Comparison of ENCODE assay signal across 13 cellular contexts in genomic region chr2:65918760-65919187, GRCh38.
DNase-seq lines count a peak whose midpoint lies in the region; ATAC-seq and TF ChIP-seq lines count a peak whose summit lies in the region.
"Had no signal": no experiment of that assay in that cellular context is flagged by ENCODE, and none has a peak within 500 bp of the region (broad histone marks: within the 10 kb centered on the region; RNA-seq: fewer than 3 reads in every experiment).

No MANE protein-coding gene starts in this region.

- POLR2A ChIA-PET in A673 (lab: Charles Lee; ENCODE audit: low non-redundant PET) = no interaction called here
- POLR2A ChIA-PET in Panc1 (lab: Charles Lee) = no interaction called here

- no peak overlapping the region for H2AFZ ChIP-seq in GM23338

- no peaks in the 10 kb centered on the region for H3F3A ChIP-seq in GM23338 (replicated peaks; ENCODE audit: low read depth)

- CTCF ChIA-PET in A673 (lab: Charles Lee) (no interaction called here), Panc1 (lab: Charles Lee) (no interaction called here)

- peak; percentile 56 for ATAC-seq in GM23338
- ATAC-seq in Panc1 = no peak
- ATAC-seq in GM18498 (IDR thresholded peaks at IDR 0.05; ENCODE audit: unreplicated experiment) = no peak
- ATAC-seq: natural killer cell treated with Interleukin-12 subunit alpha and Interleukin-12 subunit beta and Interleukin-15 and Interleukin-18, amount 100 ng/mL, for 72 hours had no signal

- H3K9me3 ChIP-seq in A673 (ENCODE audit: low read depth, low read length, poor library complexity, severe bottlenecking) (no peaks in the 10 kb centered on the region), Panc1 (ENCODE audit: control insufficient read depth, insufficient read depth, low read depth, low read length) (no peaks in the 10 kb centered on the region)

- BruUV-seq in A673 (replicated peaks; lab: Mats Ljungman, UMichigan) (no TSS peak), Panc1 (replicated peaks; lab: Mats Ljungman, UMichigan) (no TSS peak)

- H3K4me1 ChIP-seq in A673 (ENCODE audit: insufficient read depth, low read length, poor library complexity, severe bottlenecking) (peaks cover 18% of the 10 kb centered on the region), GM23338 (ENCODE audit: insufficient read depth) (no peaks in the 10 kb centered on the region; the same call in 1 of the 2 replicates), Panc1 (ENCODE audit: control insufficient read depth, insufficient read depth, low read length) (no peaks in the 10 kb centered on the region)

- no peaks in the 10 kb centered on the region; the same call in 1 of the 2 replicates for H3K9me2 ChIP-seq in GM23338 (ENCODE audit: insufficient read depth)

- H3K27me3 Mint-ChIP-seq in GM23338 (ENCODE audit: insufficient read depth, low read depth, poor library complexity) = no peaks in the 10 kb centered on the region
- H3K27me3 Mint-ChIP-seq: natural killer cell treated with Interleukin-12 subunit alpha and Interleukin-12 subunit beta and Interleukin-15 and Interleukin-18, amount 100 ng/mL, for 72 hours had no signal

- H4K20me1 ChIP-seq in GM23338 (replicated peaks; ENCODE audit: insufficient read depth) = no peaks in the 10 kb centered on the region

- no peak overlapping the region for H3K4me3 Mint-ChIP-seq in GM23338
- H3K4me3 Mint-ChIP-seq: natural killer cell treated with Interleukin-12 subunit alpha and Interleukin-12 subunit beta and Interleukin-15 and Interleukin-18, amount 100 ng/mL, for 72 hours had no signal

- H3K4me2 ChIP-seq in GM23338 = no peak overlapping the region

- H3K79me2 ChIP-seq in GM23338 (replicated peaks; ENCODE audit: insufficient read depth) = no peaks in the 10 kb centered on the region

- intact Hi-C loops in A673 (cut with micrococcal nuclease; ENCODE audit: unreplicated experiment) = no loop called here
- intact Hi-C loops in Panc1 (cut with micrococcal nuclease; ENCODE audit: unreplicated experiment) = no loop called here

- no peaks in the 10 kb centered on the region for H3K9me3 Mint-ChIP-seq in GM23338
- H3K9me3 Mint-ChIP-seq: activated T-helper 2 cell treated with anti-CD3 and anti-CD28 coated beads, Interferon-gamma antibody, Interleukin-2, Interleukin-4, amounts not matched to agents 10 μg/mL and 5 μg/mL and 100 μg/mL, durations not matched to agents 14 hours and 24 hours and 36 hours; natural killer cell treated with Interleukin-12 subunit alpha and Interleukin-12 subunit beta and Interleukin-15 and Interleukin-18, amount 100 ng/mL, for 72 hours had no signal

- H3K27ac Mint-ChIP-seq in GM23338 = no peak overlapping the region
- H3K27ac Mint-ChIP-seq: activated T-helper 2 cell treated with anti-CD3 and anti-CD28 coated beads, Interferon-gamma antibody, Interleukin-2, Interleukin-4, amounts not matched to agents 10 μg/mL and 5 μg/mL and 100 μg/mL, durations not matched to agents 14 hours and 24 hours and 36 hours; natural killer cell treated with Interleukin-12 subunit alpha and Interleukin-12 subunit beta and Interleukin-15 and Interleukin-18, amount 100 ng/mL, for 72 hours had no signal

- in situ Hi-C loops in Panc1 (cut with HindIII; ENCODE audit: low pct_unique_long_range_greater_than_20kb, low sequenced_read_pairs) = no loop called here

- no peaks in the 10 kb centered on the region for H3K36me3 Mint-ChIP-seq in GM23338 (ENCODE audit: low read depth)
- H3K36me3 Mint-ChIP-seq: natural killer cell treated with Interleukin-12 subunit alpha and Interleukin-12 subunit beta and Interleukin-15 and Interleukin-18, amount 100 ng/mL, for 72 hours had no signal

- H3K27me3 ChIP-seq in A673 (replicated peaks; ENCODE audit: insufficient read depth, low read depth, low read length, poor library complexity) = no peaks in the 10 kb centered on the region
- H3K27me3 ChIP-seq in GM23338 (ENCODE audit: insufficient read depth) = no peaks in the 10 kb centered on the region
- H3K27me3 ChIP-seq in Panc1 (ENCODE audit: control insufficient read depth, insufficient read depth, low read length) = no peaks in the 10 kb centered on the region; the same call in 1 of the 2 replicates

- H3K4me3 ChIP-seq in A673 (ENCODE audit: low read depth, low read length, poor library complexity, severe bottlenecking) (no peak overlapping the region), GM23338 (no peak overlapping the region), Panc1 (ENCODE audit: low read depth in 2 of 2, low read length in 2 of 2) (no peak overlapping the region)
- H3K4me3 ChIP-seq: lung had no signal

- H3K36me3 ChIP-seq in A673 (ENCODE audit: insufficient read depth, low read length, poor library complexity, severe bottlenecking) (no peaks in the 10 kb centered on the region), GM23338 (ENCODE audit: insufficient read depth) (no peaks in the 10 kb centered on the region), Panc1 (ENCODE audit: control insufficient read depth, insufficient read depth, low read length) (no peaks in the 10 kb centered on the region)

- H3K4me1 Mint-ChIP-seq in GM23338 = peaks cover 5% of the 10 kb centered on the region

- peak; percentile 39 for TF ChIP-seq CTCF in A673 (conservative IDR thresholded peaks at IDR 0.05; ENCODE audit: low read depth, low read length)
- peak; percentile 56 to 64 for TF ChIP-seq CTCF in GM23338 (conservative IDR thresholded peaks at IDR 0.05; ENCODE audit: low read depth in 2 of 2)
- peak; percentile 13; the same call in 1 of the 2 replicates for TF ChIP-seq CTCF in Panc1 (IDR thresholded peaks at IDR 0.05)

- H3K27ac ChIP-seq in A673 (ENCODE audit: low read depth, low read length, poor library complexity, severe bottlenecking) (no peak overlapping the region), GM23338 (ENCODE audit: low read depth) (no peak overlapping the region), Panc1 (ENCODE audit: low read length) (no peak overlapping the region)

- DNase-seq in A673 (ENCODE audit: low spot score) (no peak), GM23338 (ENCODE audit: low spot score) (peak; percentile 41), Panc1 (ENCODE audit: low read depth, low spot score) (no peak), left kidney (ENCODE audit: low read depth, low spot score) (peak; percentile 79), NCI-H1436 treated with DMSO at 0.1 percent for 48 hours (lab: John Stamatoyannopoulos, UW) (no peak), NCI-H1436 (lab: John Stamatoyannopoulos, UW) (no peak)
- DNase-seq in NK-92 treated with Interleukin-12 subunit alpha and Interleukin-12 subunit beta, amount 100 ng/mL, for 24 hours (lab: John Stamatoyannopoulos, UW) = no peak
- DNase-seq: activated CD8-positive, alpha-beta memory T cell treated with anti-CD3 and anti-CD28 coated beads for 24 hours; cerebellar nuclear complex had no signal

TF ChIP-seq in GM23338, 12 proteins besides CTCF, POLR2A, EP300 and RAD21 (continues in another document):
- TF ChIP-seq CREB1 (CRISPR knock-in tag; IDR thresholded peaks at IDR 0.05; ENCODE audit: low read depth) = no peak
- TF ChIP-seq ZNF114 (CRISPR knock-in tag; IDR thresholded peaks at IDR 0.05) = no peak
- TF ChIP-seq NANOG (IDR thresholded peaks at IDR 0.05; ENCODE audit: borderline replicate concordance) = no peak
- TF ChIP-seq ZNF331 (CRISPR knock-in tag; IDR thresholded peaks at IDR 0.05; ENCODE audit: low read depth) = no peak
- TF ChIP-seq STAT1 (IDR thresholded peaks at IDR 0.05; ENCODE audit: unreplicated experiment) = no peak
- no peak for TF ChIP-seq POLR2AphosphoS5 (IDR thresholded peaks at IDR 0.05; ENCODE audit: low read depth)
- TF ChIP-seq ETS1 (IDR thresholded peaks at IDR 0.05) = no peak
- TF ChIP-seq, protein P1, sequence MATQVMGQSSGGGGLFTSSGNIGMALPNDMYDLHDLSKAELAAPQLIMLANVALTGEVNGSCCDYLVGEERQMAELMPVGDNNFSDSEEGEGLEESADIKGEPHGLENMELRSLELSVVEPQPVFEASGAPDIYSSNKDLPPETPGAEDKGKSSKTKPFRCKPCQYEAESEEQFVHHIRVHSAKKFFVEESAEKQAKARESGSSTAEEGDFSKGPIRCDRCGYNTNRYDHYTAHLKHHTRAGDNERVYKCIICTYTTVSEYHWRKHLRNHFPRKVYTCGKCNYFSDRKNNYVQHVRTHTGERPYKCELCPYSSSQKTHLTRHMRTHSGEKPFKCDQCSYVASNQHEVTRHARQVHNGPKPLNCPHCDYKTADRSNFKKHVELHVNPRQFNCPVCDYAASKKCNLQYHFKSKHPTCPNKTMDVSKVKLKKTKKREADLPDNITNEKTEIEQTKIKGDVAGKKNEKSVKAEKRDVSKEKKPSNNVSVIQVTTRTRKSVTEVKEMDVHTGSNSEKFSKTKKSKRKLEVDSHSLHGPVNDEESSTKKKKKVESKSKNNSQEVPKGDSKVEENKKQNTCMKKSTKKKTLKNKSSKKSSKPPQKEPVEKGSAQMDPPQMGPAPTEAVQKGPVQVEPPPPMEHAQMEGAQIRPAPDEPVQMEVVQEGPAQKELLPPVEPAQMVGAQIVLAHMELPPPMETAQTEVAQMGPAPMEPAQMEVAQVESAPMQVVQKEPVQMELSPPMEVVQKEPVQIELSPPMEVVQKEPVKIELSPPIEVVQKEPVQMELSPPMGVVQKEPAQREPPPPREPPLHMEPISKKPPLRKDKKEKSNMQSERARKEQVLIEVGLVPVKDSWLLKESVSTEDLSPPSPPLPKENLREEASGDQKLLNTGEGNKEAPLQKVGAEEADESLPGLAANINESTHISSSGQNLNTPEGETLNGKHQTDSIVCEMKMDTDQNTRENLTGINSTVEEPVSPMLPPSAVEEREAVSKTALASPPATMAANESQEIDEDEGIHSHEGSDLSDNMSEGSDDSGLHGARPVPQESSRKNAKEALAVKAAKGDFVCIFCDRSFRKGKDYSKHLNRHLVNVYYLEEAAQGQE (IDR thresholded peaks at IDR 0.05; ENCODE audit: unreplicated experiment) = no peak
- no peak for TF ChIP-seq EZH2phosphoT487 (IDR thresholded peaks at IDR 0.05; ENCODE audit: unreplicated experiment)
- TF ChIP-seq EZH2 (IDR thresholded peaks at IDR 0.05; ENCODE audit: low read depth, unreplicated experiment) = no peak
- TF ChIP-seq JUNB (IDR thresholded peaks at IDR 0.05; ENCODE audit: unreplicated experiment) = no peak

Comparison
In these comparisons a context has a peak if more than half of its experiments do, and no peak if none do; other contexts are left out.
1. DNase-seq: peak in GM23338 (single experiment) and left kidney (single experiment); none in A673 (single experiment), Panc1 (single experiment), NCI-H1436 treated with DMSO at 0.1 percent for 48 hours (single experiment), NCI-H1436 (single experiment) and NK-92 treated with Interleukin-12 subunit alpha and Interleukin-12 subunit beta, amount 100 ng/mL, for 24 hours (single experiment).
2. Peak in every context shown above with its lines, with median percentiles within 50 percentile points of each other: CTCF ChIP-seq.